1 cellular context compared by ENCODE assay signal in genomic region chr5:96051401-96051830, GRCh38.
TF ChIP-seq lines count a peak whose summit lies in the region.

No MANE protein-coding gene starts in this region.

TF ChIP-seq in IMR-90, 13 proteins besides CTCF, POLR2A, EP300 and RAD21:
- TF ChIP-seq ELK1 (IDR thresholded peaks at IDR 0.05; ENCODE audit: borderline replicate concordance, low read depth, low read length) (no peak), RCOR1 (IDR thresholded peaks at IDR 0.05; ENCODE audit: insufficient replicate concordance, low read length) (no peak)
